24 cellular contexts compared by ENCODE assay signal in genomic region chr22:31881867-31882266, GRCh38.
"Had no signal": no experiment of that assay in that cellular context is flagged by ENCODE, and none has a peak within 500 bp of the region (broad histone marks: within the 10 kb centered on the region; RNA-seq: fewer than 3 reads in every experiment).

No MANE protein-coding gene starts in this region.

- H3K4me1 Mint-ChIP-seq: activated naive CD8-positive, alpha-beta T cell treated with anti-CD3 and anti-CD28 coated beads for 36 hours; activated T-helper 17 cell treated with anti-CD3 and anti-CD28 coated beads, Interleukin-2, amount 50 U/mL, for 72 hours had no signal

- H3K4me3 Mint-ChIP-seq: activated CD4-positive, alpha-beta T cell treated with anti-CD3 and anti-CD28 coated beads, Interleukin-2, amount 10 ng/mL, durations not matched to agents 24 days and 14 days; activated CD8-positive, alpha-beta T cell treated with anti-CD3 and anti-CD28 coated beads for 36 hours; activated naive CD8-positive, alpha-beta T cell treated with anti-CD3 and anti-CD28 coated beads for 36 hours; activated T-cell treated with anti-CD3 and anti-CD28 coated beads, Interleukin-2, amount 50 U/mL, for 72 hours; activated T-helper 17 cell treated with anti-CD3 and anti-CD28 coated beads, Interleukin-2, amount 50 U/mL, for 72 hours; T-helper 1 cell treated with Interleukin-12 subunit alpha and Interleukin-12 subunit beta and Interleukin-4 antibody, amounts not matched to agents 30 μg/mL and 1 μg/mL, for 36 hours; T-helper 2 cell treated with Interferon-gamma antibody and Interleukin-4, amounts not matched to agents 5 μg/mL and 100 μg/mL, for 36 hours had no signal

- H3K27me3 Mint-ChIP-seq: activated CD4-positive, alpha-beta T cell treated with anti-CD3 and anti-CD28 coated beads, Interleukin-2, amount 10 ng/mL, durations not matched to agents 24 days and 14 days; activated CD8-positive, alpha-beta T cell treated with anti-CD3 and anti-CD28 coated beads for 36 hours; activated naive CD8-positive, alpha-beta T cell treated with anti-CD3 and anti-CD28 coated beads for 36 hours; activated T-helper 17 cell treated with anti-CD3 and anti-CD28 coated beads, Interleukin-2, amount 50 U/mL, for 72 hours had no signal

- H3K36me3 Mint-ChIP-seq: activated naive CD8-positive, alpha-beta T cell treated with anti-CD3 and anti-CD28 coated beads for 36 hours had no signal

- ATAC-seq: activated CD8-positive, alpha-beta T cell treated with anti-CD3 and anti-CD28 coated beads for 36 hours; activated T-cell treated with anti-CD3 and anti-CD28 coated beads, Interleukin-2, amount 50 U/mL, for 72 hours; activated T-helper 17 cell treated with anti-CD3 and anti-CD28 coated beads, Interleukin-2, amount 50 U/mL, for 72 hours; Panc1 had no signal

- H3K27ac Mint-ChIP-seq: activated CD4-positive, alpha-beta T cell treated with anti-CD3 and anti-CD28 coated beads, Interleukin-2, amount 10 ng/mL, durations not matched to agents 24 days and 14 days; activated CD8-positive, alpha-beta T cell treated with anti-CD3 and anti-CD28 coated beads for 36 hours; activated naive CD8-positive, alpha-beta T cell treated with anti-CD3 and anti-CD28 coated beads for 36 hours; activated T-cell treated with anti-CD3 and anti-CD28 coated beads, Interleukin-2, amount 50 U/mL, for 72 hours; activated T-helper 17 cell treated with anti-CD3 and anti-CD28 coated beads, Interleukin-2, amount 50 U/mL, for 72 hours; T-helper 1 cell treated with Interleukin-12 subunit alpha and Interleukin-12 subunit beta and Interleukin-4 antibody, amounts not matched to agents 30 μg/mL and 1 μg/mL, for 36 hours; T-helper 2 cell treated with Interferon-gamma antibody and Interleukin-4, amounts not matched to agents 5 μg/mL and 100 μg/mL, for 36 hours had no signal

- H3K9me3 Mint-ChIP-seq: activated CD4-positive, alpha-beta T cell treated with anti-CD3 and anti-CD28 coated beads, Interleukin-2, amount 10 ng/mL, durations not matched to agents 24 days and 14 days; activated CD8-positive, alpha-beta T cell treated with anti-CD3 and anti-CD28 coated beads for 36 hours; activated naive CD8-positive, alpha-beta T cell treated with anti-CD3 and anti-CD28 coated beads for 36 hours; activated T-cell treated with anti-CD3 and anti-CD28 coated beads, Interleukin-2, amount 50 U/mL, for 72 hours; activated T-helper 17 cell treated with anti-CD3 and anti-CD28 coated beads, Interleukin-2, amount 50 U/mL, for 72 hours; T-helper 1 cell treated with Interleukin-12 subunit alpha and Interleukin-12 subunit beta and Interleukin-4 antibody, amounts not matched to agents 30 μg/mL and 1 μg/mL, for 36 hours; T-helper 2 cell treated with Interferon-gamma antibody and Interleukin-4, amounts not matched to agents 5 μg/mL and 100 μg/mL, for 36 hours had no signal

- DNase-seq: activated CD4-positive, alpha-beta T cell treated with anti-CD3 and anti-CD28 coated beads, Interleukin-2, amount 10 ng/mL, durations not matched to agents 24 days and 14 days; activated CD4-positive, alpha-beta T cell treated with anti-CD3 and anti-CD28 coated beads, Interleukin-2, amount 50 U/mL, for 4 hours; activated CD8-positive, alpha-beta T cell treated with anti-CD3 and anti-CD28 coated beads for 36 hours; activated effector memory CD4-positive, alpha-beta T cell treated with anti-CD3 and anti-CD28 coated beads, Interleukin-2, amount 50 U/mL, for 16 hours; activated naive CD4-positive, alpha-beta T cell; activated naive CD4-positive, alpha-beta T cell treated with anti-CD3 and anti-CD28 coated beads, Interleukin-2, amount 50 U/mL, for 16 hours; activated naive CD8-positive, alpha-beta T cell treated with anti-CD3 and anti-CD28 coated beads for 36 hours; activated T-cell treated with anti-CD3 and anti-CD28 coated beads, Interleukin-2, amount 50 U/mL, for 1 hour; activated T-cell treated with anti-CD3 and anti-CD28 coated beads, Interleukin-2, amount 50 U/mL, for 72 hours; amniotic stem cell; MM.1S; NCI-H1105; NCI-H1436; NCI-H1694; NCI-H1930; NCI-H2081 treated with DMSO at 0.1 percent for 48 hours; NCI-H345; NCI-H524 treated with DMSO at 0.1 percent for 48 hours; SHP77 treated with DMSO at 0.1 percent for 48 hours; SK-N-SH had no signal
